ENCODE assay signal across 22 cellular contexts in genomic region chr4:8549352-8549931, GRCh38. TPM values are rescaled to one million over a fixed set of nuclear protein-coding genes. Genes with fewer than 3 reads are reported as not detected.
DNase-seq lines count a peak whose midpoint lies in the region; ATAC-seq and TF ChIP-seq lines count a peak whose summit lies in the region.
"Had no signal": no experiment of that assay in that cellular context is flagged by ENCODE, and none has a peak within 500 bp of the region (broad histone marks: within the 10 kb centered on the region; RNA-seq: fewer than 3 reads in every experiment).

No MANE protein-coding gene starts in this region.

- POLR2A ChIA-PET in PC-3 (lab: Charles Lee; ENCODE audit: unreplicated experiment): no interaction called here

- intact Hi-C loops in PC-3 (cut with micrococcal nuclease): loop anchor here (5.0 kb wide), 1 partner anchor 43 kb away; the partner anchor contains the start of gene CPZ

- H2AFZ ChIP-seq in PC-3 (ENCODE audit: low read length): no peak overlapping the region

- H3K4me2 ChIP-seq in PC-3 (ENCODE audit: low read length): peak overlapping the region; percentile 71; the same call in 1 of the 2 replicates
- H3K4me2 ChIP-seq: A549, KMS-11 had no signal

- no peak for ATAC-seq in PC-3
- peak; percentile 14 for ATAC-seq in omental fat pad (ENCODE audit: low FRiP score)
- no peak for ATAC-seq in GM18511 (IDR thresholded peaks at IDR 0.05; ENCODE audit: unreplicated experiment)
- no peak for ATAC-seq in HG03432 (IDR thresholded peaks at IDR 0.05; ENCODE audit: unreplicated experiment)
- ATAC-seq in GM18873 (IDR thresholded peaks at IDR 0.05; ENCODE audit: low FRiP score, unreplicated experiment): no peak

- H3K27me3 ChIP-seq in PC-3 (ENCODE audit: low read length): no peaks in the 10 kb centered on the region
- H3K27me3 ChIP-seq: BE2C had no signal

- TF ChIP-seq CTCF in PC-3 (conservative IDR thresholded peaks at IDR 0.05; ENCODE audit: low read depth, low read length) (no peak), omental fat pad (IDR thresholded peaks at IDR 0.05) (no peak)

- H3K4me1 ChIP-seq in PC-3 (ENCODE audit: insufficient read depth, low read length): peaks cover 33% of the 10 kb centered on the region
- H3K4me1 ChIP-seq: BE2C had no signal

- no peaks in the 10 kb centered on the region for H3K36me3 ChIP-seq in PC-3 (ENCODE audit: low read depth, low read length)
- H3K36me3 ChIP-seq: BE2C had no signal

- peak overlapping the region; percentile 98 for H3K27ac ChIP-seq in PC-3 (ENCODE audit: low read length)
- H3K27ac ChIP-seq: A549, HL-60, KMS-11, RWPE1 had no signal

- H3K9ac ChIP-seq in PC-3 (ENCODE audit: low read length): no peak overlapping the region
- H3K9ac ChIP-seq: KMS-11 had no signal

- H3K9me3 ChIP-seq in PC-3 (ENCODE audit: low read length): no peaks in the 10 kb centered on the region
- H3K9me3 ChIP-seq: A549, BE2C had no signal

- H3K79me2 ChIP-seq in PC-3 (ENCODE audit: low read length): no peaks in the 10 kb centered on the region

- no peaks in the 10 kb centered on the region for H4K20me1 ChIP-seq in PC-3 (ENCODE audit: low read length)

- no peak overlapping the region for H3K4me3 ChIP-seq in PC-3 (ENCODE audit: low read length)
- H3K4me3 ChIP-seq: A549 had no signal

- DNase-seq in 8988T (peak; percentile 14), PC-3 (no peak), islet precursor cell (peak; percentile 58), omental fat pad (ENCODE audit: low spot score) (no peak), hippocampal formation (lab: John Stamatoyannopoulos, UW) (no peak)
- DNase-seq: BE2C, DMS53, GDM1, H9, NCI-H1105, NCI-H146, NCI-H2081 treated with DMSO at 0.1 percent for 48 hours, NCI-H524 treated with DMSO at 0.1 percent for 48 hours had no signal

- BruUV-seq in PC-3 (replicated peaks; lab: Mats Ljungman, UMichigan): no TSS peak

- no peaks in the 10 kb centered on the region for H3K9me2 ChIP-seq in PC-3 (replicated peaks; ENCODE audit: low read length)

- H3F3A ChIP-seq in PC-3 (ENCODE audit: low read length, unreplicated experiment): no peaks in the 10 kb centered on the region

- CTCF ChIA-PET in PC-3 (lab: Charles Lee): no interaction called here

RNA-seq across cellular contexts. Expression of gene GPR78, which starts 30.8 kb away (rescaled TPM):
- 2.0 and 2.4 TPM in 2 replicates for total RNA-seq in PC-3 (2014; rRNA removed)
- under 1 TPM in 2 of 4 donors, not detected in 2; 0.19 TPM for total RNA-seq in omental fat pad
- total RNA-seq: HT1080, OCI-LY7 had no signal

RNA-seq across cellular contexts. Expression of gene CPZ, which starts 43.1 kb away (rescaled TPM):
- total RNA-seq in PC-3 (2014; rRNA removed): 21.7 and 27.9 TPM in 2 replicates
- total RNA-seq in omental fat pad: 10 to 100 TPM in 1 of 4 donors, 1 to 10 TPM in 2, under 1 TPM in 1; 0.32 to 14.2 (median 8.4) TPM
- total RNA-seq: HT1080, OCI-LY7 had no signal

Comparison
In these comparisons a context has a peak if more than half of its experiments do, and no peak if none do; other contexts are left out.
1. DNase-seq: peak in 8988T (single experiment) and islet precursor cell (single experiment); none in PC-3 (single experiment), omental fat pad (single experiment) and hippocampal formation (0 of 2).